9 cellular contexts compared by ENCODE assay signal in genomic region chr3:24680214-24680967, GRCh38.
DNase-seq lines count a peak whose midpoint lies in the region; ATAC-seq and TF ChIP-seq lines count a peak whose summit lies in the region.
"Had no signal": no experiment of that assay in that cellular context is flagged by ENCODE, and none has a peak within 500 bp of the region (broad histone marks: within the 10 kb centered on the region; RNA-seq: fewer than 3 reads in every experiment).

No MANE protein-coding gene starts in this region.

- CTCF ChIA-PET in T-cell (lab: Charles Lee), result interaction anchor here in 1 of 2 donors (0.9 kb wide), 1 partner anchor 9 kb away, joined by 4 read pairs; no protein-coding TSS in a partner anchor

- H3K36me3 Mint-ChIP-seq in T-cell (no peaks in the 10 kb centered on the region), memory B cell (no peaks in the 10 kb centered on the region)
- no peaks in the 10 kb centered on the region for H3K36me3 Mint-ChIP-seq in stimulated activated memory B cell treated with anti-CD40 and anti-IgM and Interleukin-4, amounts not matched to agents 10 μg/mL and 1 μg/mL and 100 μg/mL, for 72 hours
- H3K36me3 Mint-ChIP-seq: CD4-positive, CD25-positive, alpha-beta regulatory T cell had no signal

- peaks cover 0 to 8% (median 5%) of the 10 kb centered on the region in 3 donors for H3K4me1 Mint-ChIP-seq in T-cell
- H3K4me1 Mint-ChIP-seq in memory B cell, result no peaks in the 10 kb centered on the region
- peaks cover 8% of the 10 kb centered on the region for H3K4me1 Mint-ChIP-seq in stimulated activated memory B cell treated with anti-CD40 and anti-IgM and Interleukin-4, amounts not matched to agents 10 μg/mL and 1 μg/mL and 100 μg/mL, for 72 hours
- H3K4me1 Mint-ChIP-seq: CD4-positive, CD25-positive, alpha-beta regulatory T cell had no signal

- POLR2A ChIA-PET in T-cell (lab: Charles Lee), result no interaction called here

- H3K27me3 Mint-ChIP-seq in T-cell (peaks cover 0 to 2% of the 10 kb centered on the region in 2 donors), memory B cell (peaks cover 2% of the 10 kb centered on the region)
- no peaks in the 10 kb centered on the region for H3K27me3 Mint-ChIP-seq in stimulated activated memory B cell treated with anti-CD40 and anti-IgM and Interleukin-4, amounts not matched to agents 10 μg/mL and 1 μg/mL and 100 μg/mL, for 72 hours
- H3K27me3 Mint-ChIP-seq: CD4-positive, CD25-positive, alpha-beta regulatory T cell had no signal

- ATAC-seq in GM21786 (IDR thresholded peaks at IDR 0.05; ENCODE audit: unreplicated experiment), result peak; percentile 77
- ATAC-seq in T-cell (replicated peaks in 1 of 4), result no peak
- peak; percentile 46 for ATAC-seq in memory B cell (ENCODE audit: low read depth)
- ATAC-seq in stimulated activated memory B cell treated with anti-CD40 and anti-IgM and Interleukin-4, amounts not matched to agents 10 μg/mL and 1 μg/mL and 100 μg/mL, for 72 hours, result peak; percentile 61

- TF ChIP-seq RAD21 in Ishikawa (IDR thresholded peaks at IDR 0.05; ENCODE audit: low read depth), result peak; percentile 75

- no peak for TF ChIP-seq EP300 in Ishikawa (IDR thresholded peaks at IDR 0.05; ENCODE audit: borderline replicate concordance)

- peak; percentile 2 for DNase-seq in NCI-H146 (lab: John Stamatoyannopoulos, UW)
- no peak for DNase-seq in NCI-H146 treated with DMSO at 0.1 percent for 48 hours (lab: John Stamatoyannopoulos, UW; ENCODE audit: unreplicated experiment)
- peak in 18 of 34 experiments; percentile 1 to 29 (median 12) for DNase-seq in T-cell
- peak; percentile 68 for DNase-seq in dermis blood vessel endothelial cell
- peak; percentile 18 to 42 for DNase-seq in memory B cell (ENCODE audit: low spot score in 2 of 2)

- H3K27ac Mint-ChIP-seq in T-cell, result no peak overlapping the region
- no peak overlapping the region for H3K27ac Mint-ChIP-seq in memory B cell
- no peak overlapping the region for H3K27ac Mint-ChIP-seq in stimulated activated memory B cell treated with anti-CD40 and anti-IgM and Interleukin-4, amounts not matched to agents 10 μg/mL and 1 μg/mL and 100 μg/mL, for 72 hours

- no peak overlapping the region for H3K4me3 Mint-ChIP-seq in T-cell
- H3K4me3 Mint-ChIP-seq in memory B cell, result no peak overlapping the region
- H3K4me3 Mint-ChIP-seq in stimulated activated memory B cell treated with anti-CD40 and anti-IgM and Interleukin-4, amounts not matched to agents 10 μg/mL and 1 μg/mL and 100 μg/mL, for 72 hours, result no peak overlapping the region
- H3K4me3 Mint-ChIP-seq: CD4-positive, CD25-positive, alpha-beta regulatory T cell had no signal

- H3K9me3 Mint-ChIP-seq in T-cell (no peaks in the 10 kb centered on the region), memory B cell (no peaks in the 10 kb centered on the region)
- no peaks in the 10 kb centered on the region for H3K9me3 Mint-ChIP-seq in stimulated activated memory B cell treated with anti-CD40 and anti-IgM and Interleukin-4, amounts not matched to agents 10 μg/mL and 1 μg/mL and 100 μg/mL, for 72 hours

TF ChIP-seq in Ishikawa, 13 proteins besides CTCF, POLR2A, EP300 and RAD21:
- no peak for TF ChIP-seq CEBPB (IDR thresholded peaks at IDR 0.05)
- TF ChIP-seq YY1 (IDR thresholded peaks at IDR 0.05; ENCODE audit: low read depth), result peak; percentile 72

Comparison
In these comparisons a context has a peak if more than half of its experiments do, and no peak if none do; other contexts are left out.
1. ATAC-seq: peak in GM21786 (single experiment), memory B cell (single experiment) and stimulated activated memory B cell treated with anti-CD40 and anti-IgM and Interleukin-4, amounts not matched to agents 10 μg/mL and 1 μg/mL and 100 μg/mL, for 72 hours (single experiment); none in T-cell (0 of 4).